24 cellular contexts compared by ENCODE assay signal in the genomic region with DNA sequence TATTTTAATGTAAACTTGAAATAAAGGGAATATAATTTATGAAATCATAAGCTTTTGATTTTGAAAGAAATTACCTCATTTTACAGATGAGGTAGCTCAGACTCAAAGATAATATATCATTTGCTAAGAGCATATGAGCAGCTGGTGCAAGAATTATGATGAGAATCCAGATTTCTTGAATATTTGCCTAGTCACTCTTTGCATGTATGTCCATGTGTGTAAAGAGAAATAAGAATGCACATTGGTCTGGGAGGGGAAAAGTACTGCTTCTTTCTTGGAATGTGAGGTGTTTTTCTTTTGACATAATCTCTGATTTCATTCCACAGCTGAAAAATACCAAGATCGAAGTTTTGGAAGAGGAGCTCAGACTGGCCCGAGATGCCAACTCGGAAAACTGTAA. TPM values are rescaled to one million over a fixed set of nuclear protein-coding genes. Genes with fewer than 3 reads are reported as not detected.
"Had no signal": no experiment of that assay in that cellular context is flagged by ENCODE, and none has a peak within 500 bp of the region (broad histone marks: within the 10 kb centered on the region; RNA-seq: fewer than 3 reads in every experiment).

No MANE protein-coding gene starts in this region.

- H3K27me3 ChIP-seq: ovary, right atrium auricular region, testis, thyroid gland, transverse colon, upper lobe of left lung, vagina had no signal

- H3K27ac Mint-ChIP-seq: naive thymus-derived CD4-positive, alpha-beta T cell; natural killer cell treated with Interleukin-12 subunit alpha and Interleukin-12 subunit beta and Interleukin-15 and Interleukin-18, amount 100 ng/mL, for 72 hours; progenitor cell of endocrine pancreas; stimulated activated memory B cell treated with anti-CD40 and anti-IgM and Interleukin-4, amounts not matched to agents 10 μg/mL and 1 μg/mL and 100 μg/mL, for 72 hours; stimulated activated naive CD8-positive, alpha-beta T cell treated with anti-CD3 and anti-CD28 coated beads, Interleukin-15, amount 100 ng/mL, for 72 hours had no signal

- H3K27me3 Mint-ChIP-seq: progenitor cell of endocrine pancreas had no signal

- H3K36me3 Mint-ChIP-seq: naive thymus-derived CD4-positive, alpha-beta T cell; natural killer cell treated with Interleukin-12 subunit alpha and Interleukin-12 subunit beta and Interleukin-15 and Interleukin-18, amount 100 ng/mL, for 72 hours; stimulated activated memory B cell treated with anti-CD40 and anti-IgM and Interleukin-4, amounts not matched to agents 10 μg/mL and 1 μg/mL and 100 μg/mL, for 72 hours had no signal

- ATAC-seq: mucosa of descending colon; naive thymus-derived CD4-positive, alpha-beta T cell; natural killer cell treated with Interleukin-12 subunit alpha and Interleukin-12 subunit beta and Interleukin-15 and Interleukin-18, amount 100 ng/mL, for 72 hours; sciatic nerve; stimulated activated memory B cell treated with anti-CD40 and anti-IgM and Interleukin-4, amounts not matched to agents 10 μg/mL and 1 μg/mL and 100 μg/mL, for 72 hours; stimulated activated naive CD8-positive, alpha-beta T cell treated with anti-CD3 and anti-CD28 coated beads, Interleukin-15, amount 100 ng/mL, for 72 hours had no signal

- H3K4me1 Mint-ChIP-seq: naive thymus-derived CD4-positive, alpha-beta T cell; stimulated activated memory B cell treated with anti-CD40 and anti-IgM and Interleukin-4, amounts not matched to agents 10 μg/mL and 1 μg/mL and 100 μg/mL, for 72 hours; stimulated activated naive CD8-positive, alpha-beta T cell treated with anti-CD3 and anti-CD28 coated beads, Interleukin-15, amount 100 ng/mL, for 72 hours had no signal

- H3K4me1 ChIP-seq: left ventricle myocardium inferior, right atrium auricular region, spleen, testis, thyroid gland, transverse colon, upper lobe of left lung, vagina had no signal

- H3K36me3 ChIP-seq: ovary had no signal

- H3K27ac ChIP-seq: left ventricle myocardium inferior, ovary, right atrium auricular region, skin epidermis, spleen, testis, thyroid gland, transverse colon, upper lobe of left lung, vagina had no signal

- H3K9me3 ChIP-seq: left ventricle myocardium inferior, mucosa of descending colon, ovary, right atrium auricular region, spleen, testis, thyroid gland, transverse colon, upper lobe of left lung, vagina had no signal

- H3K4me3 Mint-ChIP-seq: naive thymus-derived CD4-positive, alpha-beta T cell; natural killer cell treated with Interleukin-12 subunit alpha and Interleukin-12 subunit beta and Interleukin-15 and Interleukin-18, amount 100 ng/mL, for 72 hours; stimulated activated memory B cell treated with anti-CD40 and anti-IgM and Interleukin-4, amounts not matched to agents 10 μg/mL and 1 μg/mL and 100 μg/mL, for 72 hours; stimulated activated naive CD8-positive, alpha-beta T cell treated with anti-CD3 and anti-CD28 coated beads, Interleukin-15, amount 100 ng/mL, for 72 hours had no signal

- DNase-seq: islet precursor cell; left ventricle myocardium inferior; midbrain; mucosa of descending colon; naive thymus-derived CD4-positive, alpha-beta T cell; ovary; spleen; stimulated activated CD4-positive, alpha-beta T cell treated with anti-CD3 and anti-CD28 coated beads, Interleukin-4, amount 100 ng/mL, for 24 hours; stimulated activated CD8-positive, alpha-beta memory T cell treated with anti-CD3 and anti-CD28 coated beads, Interleukin-4, amount 100 ng/mL, for 48 hours; stimulated activated naive CD4-positive, alpha-beta T cell treated with Interleukin-2 at 50 U/mL for 16 hours; stimulated activated naive CD8-positive, alpha-beta T cell treated with anti-CD3 and anti-CD28 coated beads, Interleukin-15, amount 100 ng/mL, for 72 hours; substantia nigra; testis; thyroid gland; transverse colon; upper lobe of left lung had no signal

- H3K4me3 ChIP-seq: left ventricle myocardium inferior, lung, mucosa of descending colon, ovary, right atrium auricular region, skin epidermis, spleen, testis, thyroid gland, transverse colon, upper lobe of left lung, vagina had no signal

RNA-seq across cellular contexts. Expression of a gene that starts 37.5 kb away (rescaled TPM):
- total RNA-seq: natural killer cell treated with Interleukin-12 subunit alpha and Interleukin-12 subunit beta and Interleukin-15 and Interleukin-18, amount 100 ng/mL, for 72 hours had no signal
